In the genomic region with DNA sequence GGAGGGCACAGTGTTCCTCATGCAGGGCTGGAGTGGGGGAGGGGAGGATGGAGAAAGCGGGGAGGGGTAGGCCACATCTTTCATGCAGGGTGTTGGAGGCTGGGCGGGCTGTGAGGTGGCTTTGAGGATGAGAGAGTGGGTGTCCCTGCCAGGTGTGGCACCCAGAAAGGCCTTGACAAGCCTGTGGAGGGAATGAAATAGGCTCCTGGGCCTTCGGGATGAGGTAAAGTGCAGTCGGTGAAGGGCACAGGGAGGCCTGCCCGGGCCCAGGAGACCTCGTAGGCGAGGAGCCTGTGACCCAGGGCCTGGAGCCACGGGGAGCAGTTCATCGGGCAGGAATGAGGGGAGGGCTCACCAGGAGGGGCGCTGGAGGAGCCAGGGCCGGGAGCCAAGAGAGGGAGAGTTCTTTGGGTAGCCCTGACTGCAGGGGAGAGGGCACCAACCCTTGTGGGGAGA, we compare ENCODE assay signal across 15 cellular contexts. TPM values are rescaled to one million over a fixed set of nuclear protein-coding genes. Genes with fewer than 3 reads are reported as not detected.
DNase-seq lines count a peak whose midpoint lies in the region; ATAC-seq and TF ChIP-seq lines count a peak whose summit lies in the region.
"Had no signal": no experiment of that assay in that cellular context is flagged by ENCODE, and none has a peak within 500 bp of the region (broad histone marks: within the 10 kb centered on the region; RNA-seq: fewer than 3 reads in every experiment).

No MANE protein-coding gene starts in this region.

- H3K4me3 Mint-ChIP-seq in activated T-cell treated with anti-CD3 and anti-CD28 coated beads, Interleukin-2, amount 50 U/mL, for 24 hours = no peak overlapping the region
- H3K4me3 Mint-ChIP-seq in activated naive CD4-positive, alpha-beta T cell treated with anti-CD3 and anti-CD28 coated beads for 36 hours = no peak overlapping the region
- H3K4me3 Mint-ChIP-seq: CD4-positive, CD25-positive, alpha-beta regulatory T cell had no signal

- H3K9ac ChIP-seq in adipocyte (ENCODE audit: low read length) (peak overlapping the region; percentile 15), neuronal stem cell (ENCODE audit: low read depth, low read length, poor library complexity) (no peak overlapping the region)

- peak overlapping the region; percentile 77 for H3K18ac ChIP-seq in neuronal stem cell (ENCODE audit: low read length)

- no peak overlapping the region for H3K4ac ChIP-seq in neuronal stem cell (ENCODE audit: low read length)

- H3K9me3 ChIP-seq in adipocyte (ENCODE audit: control insufficient read depth, low read length) (peaks cover 7% of the 10 kb centered on the region), neuronal stem cell (replicated peaks in 1 of 2; ENCODE audit: control insufficient read depth in 2 of 2, insufficient read depth in 1 of 2, low read depth in 1 of 2, low read length in 2 of 2) (peaks cover 0 to 3% of the 10 kb centered on the region in 2 donors), upper lobe of right lung (no peaks in the 10 kb centered on the region)

- H3K27me3 ChIP-seq in adipocyte (replicated peaks; ENCODE audit: control insufficient read depth, insufficient read depth, low read length) (no peaks in the 10 kb centered on the region), neuronal stem cell (ENCODE audit: control insufficient read depth in 3 of 3, insufficient read depth in 3 of 3, low read depth in 1 of 3, low read length in 3 of 3) (peaks cover 0 to 9% (median 0%) of the 10 kb centered on the region in 3 experiments), upper lobe of right lung (no peaks in the 10 kb centered on the region)

- peak overlapping the region; percentile 60 for H3K23ac ChIP-seq in neuronal stem cell (ENCODE audit: low read depth, low read length, poor library complexity)

- no peak overlapping the region for H2BK12ac ChIP-seq in neuronal stem cell (ENCODE audit: low read length)

- no peak overlapping the region for H2AK5ac ChIP-seq in neuronal stem cell (ENCODE audit: low read depth, low read length)

- no peak overlapping the region for H3K14ac ChIP-seq in neuronal stem cell (ENCODE audit: low read length)

- no peak overlapping the region for H3K27ac ChIP-seq in neuronal stem cell (replicated peaks; ENCODE audit: low read length)
- H3K27ac ChIP-seq in upper lobe of right lung = no peak overlapping the region

- H3K4me1 Mint-ChIP-seq in activated T-cell treated with anti-CD3 and anti-CD28 coated beads, Interleukin-2, amount 50 U/mL, for 24 hours (ENCODE audit: low read depth) = peaks cover 28% of the 10 kb centered on the region
- peaks cover 19% of the 10 kb centered on the region for H3K4me1 Mint-ChIP-seq in activated naive CD4-positive, alpha-beta T cell treated with anti-CD3 and anti-CD28 coated beads for 36 hours (ENCODE audit: low read depth)

- H3K4me1 ChIP-seq in adipocyte (ENCODE audit: control insufficient read depth, insufficient read depth, low read length) (peaks cover 25% of the 10 kb centered on the region), neuronal stem cell (ENCODE audit: control insufficient read depth in 2 of 2, insufficient read depth in 1 of 2, low read depth in 1 of 2, low read length in 2 of 2) (peaks cover 4 to 11% of the 10 kb centered on the region in 2 donors), upper lobe of right lung (peaks cover 21% of the 10 kb centered on the region)

- no peak overlapping the region for H2BK5ac ChIP-seq in neuronal stem cell (ENCODE audit: low read length)

- H3K27me3 Mint-ChIP-seq in activated T-cell treated with anti-CD3 and anti-CD28 coated beads, Interleukin-2, amount 50 U/mL, for 24 hours = peaks cover 3% of the 10 kb centered on the region
- H3K27me3 Mint-ChIP-seq in activated naive CD4-positive, alpha-beta T cell treated with anti-CD3 and anti-CD28 coated beads for 36 hours (ENCODE audit: low read depth) = no peaks in the 10 kb centered on the region
- H3K27me3 Mint-ChIP-seq: CD4-positive, CD25-positive, alpha-beta regulatory T cell had no signal

- H3K4me3 ChIP-seq in adipocyte (ENCODE audit: low read length) = no peak overlapping the region
- H3K4me3 ChIP-seq in neuronal stem cell (ENCODE audit: low read length in 2 of 2) = no peak overlapping the region
- H3K4me3 ChIP-seq in upper lobe of right lung = no peak overlapping the region

- CTCF ChIA-PET in activated naive CD4-positive, alpha-beta T cell treated with anti-CD3 and anti-CD28 coated beads for 36 hours (lab: Charles Lee) = no interaction called here

- no CpG with 5 or more reads among the region's 11 CpGs for WGBS in neuronal stem cell (ENCODE audit: extremely low coverage in 2 of 2, insufficient read length in 2 of 2, insufficient replicate concordance in 1 of 2), 2 donors

- H2BK120ac ChIP-seq in neuronal stem cell (ENCODE audit: low read depth, low read length) = no peak overlapping the region

- ATAC-seq in upper lobe of right lung = peak; percentile 4
- ATAC-seq in GM21367 (IDR thresholded peaks at IDR 0.05; ENCODE audit: unreplicated experiment) = no peak

- H3K4me2 ChIP-seq in neuronal stem cell (ENCODE audit: insufficient read depth, low read length, poor library complexity, severe bottlenecking) = no peak overlapping the region

- no peak for DNase-seq in activated T-cell treated with anti-CD3 and anti-CD28 coated beads, Interleukin-2, amount 50 U/mL, for 24 hours
- DNase-seq in activated T-cell treated with anti-CD3 and anti-CD28 coated beads, Interleukin-2, amount 50 U/mL, for 1 hour = no peak
- no peak for DNase-seq in adipocyte (ENCODE audit: low read depth)
- no peak for DNase-seq in neuronal stem cell (ENCODE audit: low spot score)
- no peak for DNase-seq in upper lobe of right lung
- DNase-seq in CD1c-positive myeloid dendritic cell (ENCODE audit: extremely low spot score) = no peak
- DNase-seq in activated naive CD4-positive, alpha-beta T cell treated with anti-CD3 and anti-CD28 coated beads for 36 hours = no peak
- DNase-seq: 8988T; Calu3; CD4-positive, CD25-positive, alpha-beta regulatory T cell; GOT3; Karpas-422; NCI-H1930; NCI-H510A treated with DMSO at 0.1 percent for 48 hours had no signal

- peaks cover 1% of the 10 kb centered on the region for H3K79me1 ChIP-seq in neuronal stem cell (ENCODE audit: low read depth, low read length)

- H3K36me3 ChIP-seq in adipocyte (ENCODE audit: control insufficient read depth, insufficient read depth, low read length, severe bottlenecking) = peaks cover 19% of the 10 kb centered on the region
- H3K36me3 ChIP-seq in neuronal stem cell (replicated peaks in 1 of 2; ENCODE audit: control insufficient read depth in 2 of 2, insufficient read depth in 2 of 2, low read length in 2 of 2) = no peaks in the 10 kb centered on the region
- H3K36me3 ChIP-seq in upper lobe of right lung = peaks cover 16% of the 10 kb centered on the region

- H4K8ac ChIP-seq in neuronal stem cell (ENCODE audit: low read depth, low read length) = no peak overlapping the region

- H2AFZ ChIP-seq in neuronal stem cell (ENCODE audit: low read length) = peak overlapping the region; percentile 30

- H4K91ac ChIP-seq in neuronal stem cell (ENCODE audit: low read depth, low read length, poor library complexity) = no peak overlapping the region

- peak overlapping the region; percentile 14 for H3K27ac Mint-ChIP-seq in activated T-cell treated with anti-CD3 and anti-CD28 coated beads, Interleukin-2, amount 50 U/mL, for 24 hours
- no peak overlapping the region for H3K27ac Mint-ChIP-seq in activated naive CD4-positive, alpha-beta T cell treated with anti-CD3 and anti-CD28 coated beads for 36 hours
- H3K27ac Mint-ChIP-seq: CD4-positive, CD25-positive, alpha-beta regulatory T cell had no signal

- no peak for TF ChIP-seq CTCF in upper lobe of right lung (IDR thresholded peaks at IDR 0.05)

- intact Hi-C loops in upper lobe of right lung (cut with DNase I) = no loop called here
- intact Hi-C loops in activated naive CD4-positive, alpha-beta T cell treated with anti-CD3 and anti-CD28 coated beads for 36 hours (cut with micrococcal nuclease) = no loop called here

- no peaks in the 10 kb centered on the region for H3K9me3 Mint-ChIP-seq in activated T-cell treated with anti-CD3 and anti-CD28 coated beads, Interleukin-2, amount 50 U/mL, for 24 hours
- H3K9me3 Mint-ChIP-seq in activated naive CD4-positive, alpha-beta T cell treated with anti-CD3 and anti-CD28 coated beads for 36 hours = peaks cover 8% of the 10 kb centered on the region

- no peak overlapping the region for H2BK15ac ChIP-seq in neuronal stem cell (ENCODE audit: low read length)

- peaks cover 17% of the 10 kb centered on the region for H3K36me3 Mint-ChIP-seq in activated T-cell treated with anti-CD3 and anti-CD28 coated beads, Interleukin-2, amount 50 U/mL, for 24 hours (ENCODE audit: low read depth)
- H3K36me3 Mint-ChIP-seq in activated naive CD4-positive, alpha-beta T cell treated with anti-CD3 and anti-CD28 coated beads for 36 hours (ENCODE audit: low read depth) = peaks cover 6% of the 10 kb centered on the region

RNA-seq across cellular contexts. Expression of gene CEBPB, which starts 7.6 kb away (rescaled TPM):
- 3.2 TPM for polyA plus RNA-seq in neuronal stem cell (2013, experiment 1 of 2)
- 3.2 TPM for polyA plus RNA-seq in neuronal stem cell (2013, experiment 2 of 2)
- total RNA-seq in upper lobe of right lung = 271 TPM
- 10 to 100 TPM; 38.5 to 38.6 TPM for total RNA-seq in activated naive CD4-positive, alpha-beta T cell treated with anti-CD3 and anti-CD28 coated beads for 36 hours

RNA-seq across cellular contexts. Expression of gene PEDS1, which starts 44.7 kb away (rescaled TPM):
- 29.7 TPM for polyA plus RNA-seq in neuronal stem cell (2013, experiment 1 of 2)
- polyA plus RNA-seq in neuronal stem cell (2013, experiment 2 of 2) = 29.3 TPM
- 31.3 TPM for total RNA-seq in upper lobe of right lung
- 10 to 100 TPM; 10.4 to 11.2 TPM for total RNA-seq in activated naive CD4-positive, alpha-beta T cell treated with anti-CD3 and anti-CD28 coated beads for 36 hours
